16 cellular contexts compared by ENCODE assay signal in genomic region chr7:30795161-30795943, GRCh38. TPM values are rescaled to one million over a fixed set of nuclear protein-coding genes. Genes with fewer than 3 reads are reported as not detected.
A peak's percentile ranks its signal among the peaks of the same experiment; 100 is the strongest.
DNase-seq lines count a peak whose midpoint lies in the region; ATAC-seq and TF ChIP-seq lines count a peak whose summit lies in the region.
"Had no signal": no experiment of that assay in that cellular context is flagged by ENCODE, and none has a peak within 500 bp of the region (broad histone marks: within the 10 kb centered on the region; RNA-seq: fewer than 3 reads in every experiment).

No MANE protein-coding gene starts in this region.

- intact Hi-C loops in Calu3 (cut with micrococcal nuclease; ENCODE audit: unreplicated experiment): no loop called here
- intact Hi-C loops in mammary epithelial cell (cut with micrococcal nuclease): no loop called here
- intact Hi-C loops in activated T-helper 2 cell treated with anti-CD3 and anti-CD28 coated beads, Interferon-gamma antibody, Interleukin-2, Interleukin-4, amounts not matched to agents 10 μg/mL and 5 μg/mL and 100 μg/mL, durations not matched to agents 14 hours and 24 hours and 36 hours (cut with micrococcal nuclease): no loop called here

- BruUV-seq in Calu3 (replicated peaks; lab: Mats Ljungman, UMichigan) (no TSS peak), mammary epithelial cell (replicated peaks; lab: Mats Ljungman, UMichigan) (no TSS peak)

- H3K36me3 ChIP-seq in GM23248 (ENCODE audit: low read depth) (no peaks in the 10 kb centered on the region), mammary epithelial cell (ENCODE audit: insufficient read depth, low read length) (no peaks in the 10 kb centered on the region), rectal smooth muscle tissue (ENCODE audit: control insufficient read depth, insufficient read depth, low read length) (peaks cover 2% of the 10 kb centered on the region)

- H2AFZ ChIP-seq in GM23248: no peak overlapping the region
- no peak overlapping the region for H2AFZ ChIP-seq in mammary epithelial cell (ENCODE audit: low read depth, low read length)

- H3K9me3 ChIP-seq in GM23248 (ENCODE audit: low read depth): no peaks in the 10 kb centered on the region
- H3K9me3 ChIP-seq in mammary epithelial cell (replicated peaks; ENCODE audit: insufficient read depth, low read length): no peaks in the 10 kb centered on the region

- no peak for DNase-seq in Calu3
- peak; percentile 22 for DNase-seq in GM23248
- DNase-seq in mammary epithelial cell: no peak
- no peak for DNase-seq in DMS153 (lab: John Stamatoyannopoulos, UW)
- DNase-seq in activated T-helper 2 cell treated with anti-CD3 and anti-CD28 coated beads, Interferon-gamma antibody, Interleukin-2, Interleukin-4, amounts not matched to agents 10 μg/mL and 5 μg/mL and 100 μg/mL, durations not matched to agents 14 hours and 24 hours and 36 hours (ENCODE audit: low spot score): no peak
- DNase-seq in activated T-cell treated with anti-CD3 and anti-CD28 coated beads, Interleukin-2, amount 50 U/mL, for 24 hours: no peak
- DNase-seq: dorsolateral prefrontal cortex; hippocampal formation; natural killer cell; NCI-H2081 treated with DMSO at 0.1 percent for 48 hours; RPMI8226; stimulated activated CD4-positive, alpha-beta T cell treated with anti-CD3 and anti-CD28 coated beads, Interleukin-1b, Interleukin-23, amount 100 ng/mL, for 48 hours; substantia nigra had no signal

- 79 to 85% methylated on average over 2 of the region's 2 CpGs for WGBS in GM23248 (ENCODE audit: low coverage in 1 of 2, low lambda C conversion rate in 2 of 2, missing lambda C conversion rate in 2 of 2), 2 experiments
- WGBS in mammary epithelial cell (ENCODE audit: low coverage, missing lambda C conversion rate): 54% methylated on average over 2 of the region's 2 CpGs

- no peak overlapping the region for H3K4me3 Mint-ChIP-seq in Calu3 (ENCODE audit: low read depth, unreplicated experiment)
- H3K4me3 Mint-ChIP-seq in activated T-helper 2 cell treated with anti-CD3 and anti-CD28 coated beads, Interferon-gamma antibody, Interleukin-2, Interleukin-4, amounts not matched to agents 10 μg/mL and 5 μg/mL and 100 μg/mL, durations not matched to agents 14 hours and 24 hours and 36 hours (ENCODE audit: low read depth): no peak overlapping the region
- no peak overlapping the region for H3K4me3 Mint-ChIP-seq in activated T-cell treated with anti-CD3 and anti-CD28 coated beads, Interleukin-2, amount 50 U/mL, for 24 hours
- H3K4me3 Mint-ChIP-seq: natural killer cell had no signal

- in situ Hi-C loops in GM23248 (cut with MboI) (loop anchor here (5.0 kb wide), 1 partner anchor 48 kb away; no protein-coding TSS in a partner anchor), mammary epithelial cell (cut with MboI; ENCODE audit: low sequenced_read_pairs in 2 of 2) (no loop called here)

- no peak for ATAC-seq in HG02973 (IDR thresholded peaks at IDR 0.05; ENCODE audit: unreplicated experiment)

- H3K4me1 ChIP-seq in GM23248 (ENCODE audit: insufficient read depth) (peaks cover 43% of the 10 kb centered on the region), mammary epithelial cell (ENCODE audit: insufficient read depth, low read length) (peaks cover 46% of the 10 kb centered on the region), rectal smooth muscle tissue (ENCODE audit: control insufficient read depth, insufficient read depth, low read length) (peaks cover 37% of the 10 kb centered on the region)

- dilution Hi-C loops in mammary epithelial cell (cut with HindIII; ENCODE audit: low sequenced_read_pairs): no loop called here

- H3K4me1 Mint-ChIP-seq in Calu3 (ENCODE audit: low read depth, unreplicated experiment): peaks cover 49% of the 10 kb centered on the region
- peaks cover 17% of the 10 kb centered on the region for H3K4me1 Mint-ChIP-seq in activated T-helper 2 cell treated with anti-CD3 and anti-CD28 coated beads, Interferon-gamma antibody, Interleukin-2, Interleukin-4, amounts not matched to agents 10 μg/mL and 5 μg/mL and 100 μg/mL, durations not matched to agents 14 hours and 24 hours and 36 hours (ENCODE audit: low read depth)
- peaks cover 17% of the 10 kb centered on the region for H3K4me1 Mint-ChIP-seq in activated T-cell treated with anti-CD3 and anti-CD28 coated beads, Interleukin-2, amount 50 U/mL, for 24 hours (ENCODE audit: low read depth)

- H3K36me3 Mint-ChIP-seq in Calu3 (ENCODE audit: insufficient read depth, unreplicated experiment): no peaks in the 10 kb centered on the region
- no peaks in the 10 kb centered on the region for H3K36me3 Mint-ChIP-seq in activated T-helper 2 cell treated with anti-CD3 and anti-CD28 coated beads, Interferon-gamma antibody, Interleukin-2, Interleukin-4, amounts not matched to agents 10 μg/mL and 5 μg/mL and 100 μg/mL, durations not matched to agents 14 hours and 24 hours and 36 hours (ENCODE audit: low read depth)
- no peaks in the 10 kb centered on the region for H3K36me3 Mint-ChIP-seq in activated T-cell treated with anti-CD3 and anti-CD28 coated beads, Interleukin-2, amount 50 U/mL, for 24 hours (ENCODE audit: low read depth)
- H3K36me3 Mint-ChIP-seq: natural killer cell had no signal

- H3F3A ChIP-seq in GM23248 (ENCODE audit: insufficient read depth): peaks cover 26% of the 10 kb centered on the region

- H3K9me3 Mint-ChIP-seq in Calu3 (ENCODE audit: low read depth, unreplicated experiment): no peaks in the 10 kb centered on the region
- no peaks in the 10 kb centered on the region for H3K9me3 Mint-ChIP-seq in activated T-helper 2 cell treated with anti-CD3 and anti-CD28 coated beads, Interferon-gamma antibody, Interleukin-2, Interleukin-4, amounts not matched to agents 10 μg/mL and 5 μg/mL and 100 μg/mL, durations not matched to agents 14 hours and 24 hours and 36 hours
- H3K9me3 Mint-ChIP-seq in activated T-cell treated with anti-CD3 and anti-CD28 coated beads, Interleukin-2, amount 50 U/mL, for 24 hours: no peaks in the 10 kb centered on the region
- H3K9me3 Mint-ChIP-seq: natural killer cell had no signal

- no peak overlapping the region for H3K9ac ChIP-seq in GM23248
- H3K9ac ChIP-seq in mammary epithelial cell (ENCODE audit: insufficient read depth, low read length): no peak overlapping the region
- H3K9ac ChIP-seq in rectal smooth muscle tissue (ENCODE audit: low read length): no peak overlapping the region

- TF ChIP-seq CTCF in Calu3 (IDR thresholded peaks at IDR 0.05; ENCODE audit: unreplicated experiment) (no peak), mammary epithelial cell (conservative IDR thresholded peaks at IDR 0.05 in 1 of 2, IDR thresholded peaks at IDR 0.05 in 1 of 2; ENCODE audit: extremely low read depth in 1 of 2, insufficient read depth in 1 of 2, low read depth in 1 of 2, low read length in 2 of 2) (peak; percentile 7 to 21)

- H3K27me3 Mint-ChIP-seq in Calu3 (ENCODE audit: unreplicated experiment): no peaks in the 10 kb centered on the region
- no peaks in the 10 kb centered on the region for H3K27me3 Mint-ChIP-seq in activated T-helper 2 cell treated with anti-CD3 and anti-CD28 coated beads, Interferon-gamma antibody, Interleukin-2, Interleukin-4, amounts not matched to agents 10 μg/mL and 5 μg/mL and 100 μg/mL, durations not matched to agents 14 hours and 24 hours and 36 hours (ENCODE audit: low read depth)
- H3K27me3 Mint-ChIP-seq in activated T-cell treated with anti-CD3 and anti-CD28 coated beads, Interleukin-2, amount 50 U/mL, for 24 hours: no peaks in the 10 kb centered on the region

- no peaks in the 10 kb centered on the region for H4K20me1 ChIP-seq in GM23248 (ENCODE audit: insufficient read depth)
- H4K20me1 ChIP-seq in mammary epithelial cell (ENCODE audit: insufficient read depth, low read length): no peaks in the 10 kb centered on the region

- H3K4me2 ChIP-seq in GM23248 (ENCODE audit: unreplicated experiment) (no peak overlapping the region), mammary epithelial cell (ENCODE audit: insufficient read depth, low read depth, low read length) (no peak overlapping the region)

- peak overlapping the region; percentile 10 for H3K27ac Mint-ChIP-seq in Calu3 (ENCODE audit: unreplicated experiment)
- no peak overlapping the region for H3K27ac Mint-ChIP-seq in activated T-helper 2 cell treated with anti-CD3 and anti-CD28 coated beads, Interferon-gamma antibody, Interleukin-2, Interleukin-4, amounts not matched to agents 10 μg/mL and 5 μg/mL and 100 μg/mL, durations not matched to agents 14 hours and 24 hours and 36 hours
- H3K27ac Mint-ChIP-seq in activated T-cell treated with anti-CD3 and anti-CD28 coated beads, Interleukin-2, amount 50 U/mL, for 24 hours: no peak overlapping the region
- H3K27ac Mint-ChIP-seq: natural killer cell had no signal

- H3K4me3 ChIP-seq in GM23248 (no peak overlapping the region), mammary epithelial cell (replicated peaks in 1 of 3; ENCODE audit: insufficient read depth in 1 of 3, low read depth in 2 of 3, low read length in 3 of 3) (no peak overlapping the region), rectal smooth muscle tissue (ENCODE audit: low read length) (no peak overlapping the region)
- H3K4me3 ChIP-seq: dorsolateral prefrontal cortex had no signal

- H3K79me2 ChIP-seq in GM23248 (ENCODE audit: insufficient read depth) (no peaks in the 10 kb centered on the region), mammary epithelial cell (ENCODE audit: insufficient read depth, low read length) (no peaks in the 10 kb centered on the region)

- H3K27me3 ChIP-seq in GM23248 (replicated peaks; ENCODE audit: insufficient read depth): no peaks in the 10 kb centered on the region
- no peaks in the 10 kb centered on the region for H3K27me3 ChIP-seq in mammary epithelial cell (ENCODE audit: insufficient read depth, low read length)
- no peaks in the 10 kb centered on the region for H3K27me3 ChIP-seq in rectal smooth muscle tissue (ENCODE audit: control insufficient read depth, insufficient read depth, low read length)
- H3K27me3 ChIP-seq: dorsolateral prefrontal cortex had no signal

- H3K27ac ChIP-seq in GM23248 (no peak overlapping the region), mammary epithelial cell (ENCODE audit: insufficient read depth, low read depth, low read length) (no peak overlapping the region), rectal smooth muscle tissue (ENCODE audit: low read depth, low read length) (peak overlapping the region; percentile 70)
- H3K27ac ChIP-seq: dorsolateral prefrontal cortex had no signal

- CTCF ChIA-PET in Calu3 (lab: Charles Lee): interaction anchor here (1.0 to 1.6 kb wide), 6 partner anchors 101 to 327 kb away, joined by 4 to 11 read pairs (median 8); no protein-coding TSS in a partner anchor
- CTCF ChIA-PET in mammary epithelial cell (lab: Charles Lee; ENCODE audit: low non-redundant PET): no interaction called here

- H3K9me2 ChIP-seq in GM23248 (ENCODE audit: insufficient read depth): no peaks in the 10 kb centered on the region

RNA-seq across cellular contexts. Expression of gene MINDY4, which starts 24.1 kb away (rescaled TPM):
- total RNA-seq in Calu3 (2022) (12.4 and 14.0 TPM in 2 replicates), mammary epithelial cell (1 to 10 TPM; 3.6 to 6.8 TPM)
- total RNA-seq in GM23248 (2014; rRNA removed; shearing (Covaris generic)): 1.8 and 3.5 TPM in 2 replicates
- polyA plus RNA-seq in GM23248 (2016; fragmentation: Nextera tagmentation; extraction: Ambion mirVana) (2.5 and 2.6 TPM in 2 replicates), mammary epithelial cell (1.9 TPM)
- polyA minus RNA-seq in mammary epithelial cell: 1.3 TPM
- total RNA-seq in activated T-helper 2 cell treated with anti-CD3 and anti-CD28 coated beads, Interferon-gamma antibody, Interleukin-2, Interleukin-4, amounts not matched to agents 10 μg/mL and 5 μg/mL and 100 μg/mL, durations not matched to agents 14 hours and 24 hours and 36 hours: 1.3 and 1.4 TPM in 2 replicates

RNA-seq across cellular contexts. Expression of gene INMT, which starts 43.4 kb away (rescaled TPM):
- not detected in 2 replicates for total RNA-seq in Calu3 (2022)
- total RNA-seq in GM23248 (2014; rRNA removed; shearing (Covaris generic)): 0.13 TPM in 1 of 2 replicates, not detected in the other
- polyA plus RNA-seq in GM23248 (2016; fragmentation: Nextera tagmentation; extraction: Ambion mirVana): 0.09 TPM in 2 replicates
- total RNA-seq in mammary epithelial cell: not detected
- polyA plus RNA-seq in mammary epithelial cell: not detected
- polyA minus RNA-seq in mammary epithelial cell: not detected
- not detected in 2 replicates for total RNA-seq in activated T-helper 2 cell treated with anti-CD3 and anti-CD28 coated beads, Interferon-gamma antibody, Interleukin-2, Interleukin-4, amounts not matched to agents 10 μg/mL and 5 μg/mL and 100 μg/mL, durations not matched to agents 14 hours and 24 hours and 36 hours
- total RNA-seq: HT1080 had no signal
